Comparison of ENCODE assay signal across 34 cellular contexts in genomic region chr18:1232867-1233266, GRCh38.
"Had no signal": no experiment of that assay in that cellular context is flagged by ENCODE, and none has a peak within 500 bp of the region (broad histone marks: within the 10 kb centered on the region; RNA-seq: fewer than 3 reads in every experiment).

No MANE protein-coding gene starts in this region.

- H3K36me3 ChIP-seq: adrenal gland, ascending aorta, brain microvascular endothelial cell, breast epithelium, cardiac muscle cell had no signal

- H3K27ac ChIP-seq: adrenal gland, ascending aorta, body of pancreas, brain microvascular endothelial cell, breast epithelium, cardiac muscle cell had no signal

- ATAC-seq: activated naive CD4-positive, alpha-beta T cell treated with anti-CD3 and anti-CD28 coated beads, Interleukin-2, amount 50 U/mL, for 72 hours; activated naive CD8-positive, alpha-beta T cell treated with anti-CD3 and anti-CD28 coated beads, Interleukin-2, amount 50 U/mL, for 24 hours; activated T-cell treated with anti-CD3 and anti-CD28 coated beads, Interleukin-2, amount 50 U/mL, for 4 hours; activated T-cell treated with anti-CD3 and anti-CD28 coated beads, Interleukin-2, amount 50 U/mL, for 72 hours; activated T-helper 17 cell treated with anti-CD3 and anti-CD28 coated beads, Interleukin-2, amount 50 U/mL, for 72 hours; body of pancreas had no signal

- H3K4me1 ChIP-seq: adrenal gland, ascending aorta, body of pancreas, breast epithelium had no signal

- H3K4me3 ChIP-seq: adrenal gland, ascending aorta, body of pancreas, breast epithelium, cardiac muscle cell had no signal

- FAIRE-seq: astrocyte, bronchial epithelial cell had no signal

- H3K27me3 ChIP-seq: adrenal gland, ascending aorta, body of pancreas, brain microvascular endothelial cell, breast epithelium, cardiac muscle cell had no signal

- DNase-seq: activated effector memory CD4-positive, alpha-beta T cell treated with anti-CD3 and anti-CD28 coated beads, Interleukin-2, amount 50 U/mL, for 16 hours; activated effector memory CD4-positive, alpha-beta T cell treated with Interleukin-2 at 50 U/mL for 16 hours; activated gamma-delta T cell; activated gamma-delta T cell treated with Interleukin-2 at 50 U/mL for 16 hours; activated naive CD4-positive, alpha-beta T cell; activated naive CD4-positive, alpha-beta T cell treated with anti-CD3 and anti-CD28 coated beads for 36 hours; activated naive CD4-positive, alpha-beta T cell treated with anti-CD3 and anti-CD28 coated beads, Interleukin-2, amount 10 ng/mL, durations not matched to agents 7 days and 5 days; activated naive CD4-positive, alpha-beta T cell treated with anti-CD3 and anti-CD28 coated beads, Interleukin-2, amount 50 U/mL, for 16 hours; activated naive CD4-positive, alpha-beta T cell treated with Interleukin-2 at 50 U/mL for 16 hours; activated naive CD8-positive, alpha-beta T cell treated with anti-CD3 and anti-CD28 coated beads for 36 hours; activated naive CD8-positive, alpha-beta T cell treated with anti-CD3 and anti-CD28 coated beads, Interleukin-2, amount 10 ng/mL, durations not matched to agents 7 days and 5 days; activated naive CD8-positive, alpha-beta T cell treated with anti-CD3 and anti-CD28 coated beads, Interleukin-2, amount 50 U/mL, for 24 hours; activated T-cell treated with anti-CD3 and anti-CD28 coated beads, Interleukin-2, amount 50 U/mL, for 1 hour; activated T-cell treated with anti-CD3 and anti-CD28 coated beads, Interleukin-2, amount 50 U/mL, for 24 hours; activated T-cell treated with anti-CD3 and anti-CD28 coated beads, Interleukin-2, amount 50 U/mL, for 4 hours; activated T-cell treated with anti-CD3 and anti-CD28 coated beads, Interleukin-2, amount 50 U/mL, for 48 hours; activated T-cell treated with anti-CD3 and anti-CD28 coated beads, Interleukin-2, amount 50 U/mL, for 72 hours; adrenal gland; amniotic stem cell; amygdala; anterior cingulate cortex; aorta; body of pancreas; brain microvascular endothelial cell; caudate nucleus; central memory CD4-positive, alpha-beta T cell; cerebellar nuclear complex had no signal
